ENCODE assay signal across 13 cellular contexts in the genomic region with DNA sequence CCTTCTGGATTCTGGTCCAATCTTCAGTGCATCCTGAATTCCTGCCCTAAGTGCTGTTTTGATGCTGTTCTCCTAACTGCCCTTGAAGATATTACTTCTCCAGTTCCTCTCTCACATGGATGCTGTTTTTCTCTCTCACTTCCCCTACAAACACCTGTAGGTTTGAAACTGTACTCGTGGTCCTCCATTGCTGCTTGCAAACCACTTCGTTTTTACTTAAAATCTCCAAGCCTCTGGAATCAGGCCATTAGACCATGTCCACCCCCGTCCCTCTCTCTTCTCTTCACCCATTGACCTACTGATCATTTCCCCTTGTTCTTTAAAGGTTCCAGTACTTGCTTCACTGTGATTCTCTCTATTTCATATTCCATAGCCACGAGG.
DNase-seq lines count a peak whose midpoint lies in the region; ATAC-seq and TF ChIP-seq lines count a peak whose summit lies in the region.
"Had no signal": no experiment of that assay in that cellular context is flagged by ENCODE, and none has a peak within 500 bp of the region (broad histone marks: within the 10 kb centered on the region; RNA-seq: fewer than 3 reads in every experiment).

No MANE protein-coding gene starts in this region.

- no peaks in the 10 kb centered on the region for H4K20me1 ChIP-seq in SK-N-SH (ENCODE audit: insufficient read depth)

- no peaks in the 10 kb centered on the region for H3K9me3 ChIP-seq in SK-N-SH

- H3K27ac Mint-ChIP-seq in activated naive CD4-positive, alpha-beta T cell treated with anti-CD3 and anti-CD28 coated beads, Interleukin-2, amount 10 ng/mL, durations not matched to agents 7 days and 5 days = no peak overlapping the region
- H3K27ac Mint-ChIP-seq: endodermal cell, progenitor cell of endocrine pancreas had no signal

- no peak for TF ChIP-seq EP300 in SK-N-SH (IDR thresholded peaks at IDR 0.05; ENCODE audit: borderline replicate concordance in 1 of 2, low read depth in 1 of 2, low read length in 1 of 2)

- CTCF ChIA-PET in activated naive CD4-positive, alpha-beta T cell treated with anti-CD3 and anti-CD28 coated beads, Interleukin-2, amount 10 ng/mL, durations not matched to agents 7 days and 5 days (lab: Charles Lee) = no interaction called here
- CTCF ChIA-PET in SK-N-SH (lab: Yijun Ruan, JAX) = no interaction called here

- H3K27me3 ChIP-seq in SK-N-SH (ENCODE audit: insufficient read depth) = no peaks in the 10 kb centered on the region; the same call in 1 of the 2 replicates

- TF ChIP-seq CTCF in SK-N-SH (IDR thresholded peaks at IDR 0.05) = no peak

- 3% methylated on average over 4 of the region's 4 CpGs for WGBS in SK-N-SH (ENCODE audit: low lambda C conversion rate)

- H3K36me3 Mint-ChIP-seq in activated naive CD4-positive, alpha-beta T cell treated with anti-CD3 and anti-CD28 coated beads, Interleukin-2, amount 10 ng/mL, durations not matched to agents 7 days and 5 days = no peaks in the 10 kb centered on the region

- peaks cover 3% of the 10 kb centered on the region for H3K9me3 Mint-ChIP-seq in activated naive CD4-positive, alpha-beta T cell treated with anti-CD3 and anti-CD28 coated beads, Interleukin-2, amount 10 ng/mL, durations not matched to agents 7 days and 5 days

- no peak overlapping the region for H3K4me3 Mint-ChIP-seq in activated naive CD4-positive, alpha-beta T cell treated with anti-CD3 and anti-CD28 coated beads, Interleukin-2, amount 10 ng/mL, durations not matched to agents 7 days and 5 days
- H3K4me3 Mint-ChIP-seq: endodermal cell had no signal

- H3F3A ChIP-seq in SK-N-SH (replicated peaks; ENCODE audit: insufficient read depth) = no peaks in the 10 kb centered on the region

- H3K9ac ChIP-seq in SK-N-SH = no peak overlapping the region

- POLR2A ChIA-PET in SK-N-SH (lab: Yijun Ruan, JAX) = no interaction called here

- no peaks in the 10 kb centered on the region for H3K4me1 ChIP-seq in SK-N-SH (ENCODE audit: control insufficient read depth in 1 of 2, insufficient read depth in 2 of 2, low read depth in 1 of 2, low read length in 1 of 2)

- H3K9me2 ChIP-seq in SK-N-SH = no peaks in the 10 kb centered on the region

- H3K36me3 ChIP-seq in SK-N-SH (replicated peaks in 1 of 2; ENCODE audit: control insufficient read depth in 1 of 2, insufficient read depth in 2 of 2, low read length in 1 of 2) = no peaks in the 10 kb centered on the region

- ATAC-seq in GM18508 (IDR thresholded peaks at IDR 0.05; ENCODE audit: insufficient read depth, unreplicated experiment) (peak; percentile 30), GM19463 (IDR thresholded peaks at IDR 0.05; ENCODE audit: unreplicated experiment) (peak; percentile 35), HG02884 (IDR thresholded peaks at IDR 0.05; ENCODE audit: unreplicated experiment) (peak; percentile 40), HG03521 (IDR thresholded peaks at IDR 0.05; ENCODE audit: unreplicated experiment) (peak; percentile 46)

- H3K4me3 ChIP-seq in SK-N-SH (ENCODE audit: low read depth in 2 of 2, low read length in 1 of 2) = no peak overlapping the region

- H3K27me3 Mint-ChIP-seq in activated naive CD4-positive, alpha-beta T cell treated with anti-CD3 and anti-CD28 coated beads, Interleukin-2, amount 10 ng/mL, durations not matched to agents 7 days and 5 days = no peaks in the 10 kb centered on the region

- no peak for DNase-seq in activated naive CD4-positive, alpha-beta T cell treated with anti-CD3 and anti-CD28 coated beads, Interleukin-2, amount 10 ng/mL, durations not matched to agents 7 days and 5 days
- DNase-seq in HCEC 1CT (no peak), SK-N-SH (no peak), DMS79 treated with DMSO at 0.1 percent for 48 hours (lab: John Stamatoyannopoulos, UW) (no peak)
- DNase-seq: activated CD8-positive, alpha-beta memory T cell treated with anti-CD3 and anti-CD28 coated beads, Interleukin-2, amount 50 U/mL, for 4 hours; endodermal cell; NCI-H1417 treated with DMSO at 0.1 percent for 48 hours; stimulated activated CD4-positive, alpha-beta T cell treated with anti-CD3 and anti-CD28 coated beads, Interleukin-4, amount 100 ng/mL, for 4 hours had no signal

- no peaks in the 10 kb centered on the region for H3K79me2 ChIP-seq in SK-N-SH (ENCODE audit: insufficient read depth)

- no peak overlapping the region; the same call in 1 of the 2 replicates for H2AFZ ChIP-seq in SK-N-SH (ENCODE audit: low read depth)

- no peak overlapping the region for H3K27ac ChIP-seq in SK-N-SH (ENCODE audit: low read depth in 2 of 2, low read length in 1 of 2)

- no peak overlapping the region for H3K4me2 ChIP-seq in SK-N-SH

- no peak for TF ChIP-seq RAD21 in SK-N-SH (IDR thresholded peaks at IDR 0.05; ENCODE audit: low read length)

- H3K4me1 Mint-ChIP-seq in activated naive CD4-positive, alpha-beta T cell treated with anti-CD3 and anti-CD28 coated beads, Interleukin-2, amount 10 ng/mL, durations not matched to agents 7 days and 5 days = no peaks in the 10 kb centered on the region

TF ChIP-seq in SK-N-SH, 30 proteins besides CTCF, POLR2A, EP300 and RAD21:
- no peak for TF ChIP-seq USF2 (IDR thresholded peaks at IDR 0.05; ENCODE audit: borderline replicate concordance, low read depth, low read length)
TF ChIP-seq in SK-N-SH: peak in this region for 0.
